ENCODE assay signal across 19 cellular contexts in the genomic region with DNA sequence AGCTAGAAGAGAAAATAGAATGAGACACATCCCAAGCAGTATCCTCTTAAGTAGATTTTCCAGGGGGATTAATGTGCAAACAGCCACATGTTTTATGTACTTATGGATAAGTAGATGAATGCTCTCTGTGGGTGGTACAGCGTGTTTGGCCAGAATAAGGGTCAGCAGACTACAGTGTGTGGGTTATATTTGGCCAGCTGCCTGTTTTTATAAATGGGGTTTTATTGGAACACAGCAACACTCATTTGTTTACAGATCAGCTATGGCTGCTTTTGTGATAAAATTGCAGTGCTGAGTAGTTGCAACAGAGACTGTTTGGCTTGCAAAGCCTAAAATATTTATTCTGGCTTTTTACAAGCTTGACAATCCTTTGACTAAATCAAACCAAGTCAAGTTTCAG.
A peak's percentile ranks its signal among the peaks of the same experiment; 100 is the strongest.
DNase-seq lines count a peak whose midpoint lies in the region; ATAC-seq lines count a peak whose summit lies in the region.
"Had no signal": no experiment of that assay in that cellular context is flagged by ENCODE, and none has a peak within 500 bp of the region (broad histone marks: within the 10 kb centered on the region; RNA-seq: fewer than 3 reads in every experiment).

No MANE protein-coding gene starts in this region.

- H3K27me3 Mint-ChIP-seq in activated T-helper 2 cell treated with anti-CD3 and anti-CD28 coated beads, Interferon-gamma antibody, Interleukin-2, Interleukin-4, amounts not matched to agents 10 μg/mL and 5 μg/mL and 100 μg/mL, durations not matched to agents 14 hours and 24 hours and 36 hours (ENCODE audit: low read depth) = no peaks in the 10 kb centered on the region
- H3K27me3 Mint-ChIP-seq: activated CD8-positive, alpha-beta T cell treated with anti-CD3 and anti-CD28 coated beads for 36 hours; CD4-positive, alpha-beta T cell; T-cell had no signal

- no peaks in the 10 kb centered on the region for H3K4me1 Mint-ChIP-seq in activated T-helper 2 cell treated with anti-CD3 and anti-CD28 coated beads, Interferon-gamma antibody, Interleukin-2, Interleukin-4, amounts not matched to agents 10 μg/mL and 5 μg/mL and 100 μg/mL, durations not matched to agents 14 hours and 24 hours and 36 hours (ENCODE audit: low read depth)
- H3K4me1 Mint-ChIP-seq: mesothelial cell of epicardium, T-cell had no signal

- intact Hi-C loops in activated T-helper 2 cell treated with anti-CD3 and anti-CD28 coated beads, Interferon-gamma antibody, Interleukin-2, Interleukin-4, amounts not matched to agents 10 μg/mL and 5 μg/mL and 100 μg/mL, durations not matched to agents 14 hours and 24 hours and 36 hours (cut with micrococcal nuclease) = no loop called here

- peak; percentile 33 for DNase-seq in D341Med (ENCODE audit: low spot score)
- peak; percentile 74 to 99 (median 87) for DNase-seq in NCI-H1417 (lab: John Stamatoyannopoulos, UW)
- peak; percentile 89 to 97 for DNase-seq in NCI-H524 (lab: John Stamatoyannopoulos, UW)
- DNase-seq in astrocyte of the hippocampus (ENCODE audit: low read depth, low spot score) = peak; percentile 31
- DNase-seq in activated CD8-positive, alpha-beta memory T cell treated with anti-CD3 and anti-CD28 coated beads for 24 hours = no peak
- DNase-seq in A172 (ENCODE audit: low spot score) = no peak
- DNase-seq in activated T-helper 2 cell treated with anti-CD3 and anti-CD28 coated beads, Interferon-gamma antibody, Interleukin-2, Interleukin-4, amounts not matched to agents 10 μg/mL and 5 μg/mL and 100 μg/mL, durations not matched to agents 14 hours and 24 hours and 36 hours (ENCODE audit: low spot score) = no peak
- DNase-seq: ACHN; activated CD8-positive, alpha-beta T cell treated with anti-CD3 and anti-CD28 coated beads for 36 hours; CD4-positive, alpha-beta T cell; esophagus squamous epithelium; GM23248; heart right ventricle; NCI-H526; RPMI8226; T-cell had no signal

- ATAC-seq in HG03039 (IDR thresholded peaks at IDR 0.05; ENCODE audit: unreplicated experiment) = no peak
- ATAC-seq: activated CD8-positive, alpha-beta T cell treated with anti-CD3 and anti-CD28 coated beads for 36 hours; heart right ventricle; T-cell had no signal

- H3K27ac Mint-ChIP-seq in activated T-helper 2 cell treated with anti-CD3 and anti-CD28 coated beads, Interferon-gamma antibody, Interleukin-2, Interleukin-4, amounts not matched to agents 10 μg/mL and 5 μg/mL and 100 μg/mL, durations not matched to agents 14 hours and 24 hours and 36 hours = no peak overlapping the region
- H3K27ac Mint-ChIP-seq: activated CD8-positive, alpha-beta T cell treated with anti-CD3 and anti-CD28 coated beads for 36 hours; CD4-positive, alpha-beta T cell; mesothelial cell of epicardium; neural progenitor cell; T-cell had no signal

- H3K9me3 Mint-ChIP-seq in activated T-helper 2 cell treated with anti-CD3 and anti-CD28 coated beads, Interferon-gamma antibody, Interleukin-2, Interleukin-4, amounts not matched to agents 10 μg/mL and 5 μg/mL and 100 μg/mL, durations not matched to agents 14 hours and 24 hours and 36 hours = peaks cover 27% of the 10 kb centered on the region

- H3K4me3 Mint-ChIP-seq in activated T-helper 2 cell treated with anti-CD3 and anti-CD28 coated beads, Interferon-gamma antibody, Interleukin-2, Interleukin-4, amounts not matched to agents 10 μg/mL and 5 μg/mL and 100 μg/mL, durations not matched to agents 14 hours and 24 hours and 36 hours (ENCODE audit: low read depth) = no peak overlapping the region
- H3K4me3 Mint-ChIP-seq: activated CD8-positive, alpha-beta T cell treated with anti-CD3 and anti-CD28 coated beads for 36 hours; CD4-positive, alpha-beta T cell; mesothelial cell of epicardium; neural progenitor cell; T-cell had no signal

- H3K36me3 Mint-ChIP-seq in activated T-helper 2 cell treated with anti-CD3 and anti-CD28 coated beads, Interferon-gamma antibody, Interleukin-2, Interleukin-4, amounts not matched to agents 10 μg/mL and 5 μg/mL and 100 μg/mL, durations not matched to agents 14 hours and 24 hours and 36 hours (ENCODE audit: low read depth) = no peaks in the 10 kb centered on the region
- H3K36me3 Mint-ChIP-seq: T-cell had no signal

Comparison
In these comparisons a context has a peak if more than half of its experiments do, and no peak if none do; other contexts are left out.
1. DNase-seq: peak in D341Med (single experiment), NCI-H1417 (3 of 3), NCI-H524 (2 of 2) and astrocyte of the hippocampus (single experiment); none in activated CD8-positive, alpha-beta memory T cell treated with anti-CD3 and anti-CD28 coated beads for 24 hours (single experiment), A172 (single experiment) and activated T-helper 2 cell treated with anti-CD3 and anti-CD28 coated beads, Interferon-gamma antibody, Interleukin-2, Interleukin-4, amounts not matched to agents 10 μg/mL and 5 μg/mL and 100 μg/mL, durations not matched to agents 14 hours and 24 hours and 36 hours (single experiment).